ENCODE assay signal across 20 cellular contexts in genomic region chr11:126344291-126344970, GRCh38. TPM values are rescaled to one million over a fixed set of nuclear protein-coding genes. Genes with fewer than 3 reads are reported as not detected.
DNase-seq lines count a peak whose midpoint lies in the region; ATAC-seq and TF ChIP-seq lines count a peak whose summit lies in the region.
"Had no signal": no experiment of that assay in that cellular context is flagged by ENCODE, and none has a peak within 500 bp of the region (broad histone marks: within the 10 kb centered on the region; RNA-seq: fewer than 3 reads in every experiment).

No MANE protein-coding gene starts in this region.

- H3K27ac Mint-ChIP-seq in chondrocyte (ENCODE audit: unreplicated experiment), result no peak overlapping the region
- H3K27ac Mint-ChIP-seq in nephron, result peak overlapping the region; percentile 39 to 69 (median 40)
- no peak overlapping the region for H3K27ac Mint-ChIP-seq in type B pancreatic cell
- H3K27ac Mint-ChIP-seq: activated naive CD8-positive, alpha-beta T cell treated with anti-CD3 and anti-CD28 coated beads, Interleukin-2, amount 10 ng/mL, durations not matched to agents 7 days and 5 days; CD4-positive, alpha-beta T cell; T-helper 2 cell treated with Interferon-gamma antibody and Interleukin-4, amounts not matched to agents 5 μg/mL and 100 μg/mL, for 36 hours had no signal

- no peak for TF ChIP-seq POLR2A in vagina (IDR thresholded peaks at IDR 0.05)

- H3K27ac ChIP-seq in vagina, result peak overlapping the region; percentile 87
- H3K27ac ChIP-seq: colonic mucosa had no signal

- H3K36me3 ChIP-seq in vagina, result peaks cover 0 to 5% of the 10 kb centered on the region in 2 donors
- H3K36me3 ChIP-seq: colonic mucosa had no signal

- peaks cover 58% of the 10 kb centered on the region for H3K4me1 ChIP-seq in vagina
- H3K4me1 ChIP-seq: colonic mucosa had no signal

- H3K4me1 Mint-ChIP-seq in chondrocyte (ENCODE audit: low read depth), result peaks cover 68% of the 10 kb centered on the region
- H3K4me1 Mint-ChIP-seq in nephron, result peaks cover 62% of the 10 kb centered on the region
- H3K4me1 Mint-ChIP-seq in type B pancreatic cell (ENCODE audit: unreplicated experiment), result peaks cover 57% of the 10 kb centered on the region

- DNase-seq in Right ventricle myocardium superior, result peak; percentile 20
- no peak for DNase-seq in Right ventricle myocardium inferior (ENCODE audit: missing footprints)
- peak; percentile 39 for DNase-seq in chondrocyte (ENCODE audit: low spot score)
- no peak for DNase-seq in vagina (ENCODE audit: extremely low spot score in 2 of 2)
- DNase-seq in type B pancreatic cell (ENCODE audit: extremely low spot score, unreplicated experiment), result no peak
- DNase-seq: activated CD4-positive, alpha-beta memory T cell treated with anti-CD3 and anti-CD28 coated beads, Interleukin-2, amount 10 ng/mL, durations not matched to agents 7 days and 5 days; activated CD4-positive, CD25-positive, alpha-beta regulatory T cell; activated naive CD8-positive, alpha-beta T cell treated with anti-CD3 and anti-CD28 coated beads, Interleukin-2, amount 10 ng/mL, durations not matched to agents 7 days and 5 days; activated T-cell treated with anti-CD3 and anti-CD28 coated beads, Interleukin-2, amount 50 U/mL, for 48 hours; CD4-positive, alpha-beta T cell; colonic mucosa; NCI-H1694 treated with DMSO at 0.1 percent for 48 hours; OCI-M1; stimulated activated CD8-positive, alpha-beta memory T cell treated with anti-CD3 and anti-CD28 coated beads, Interleukin-4, amount 100 ng/mL, for 48 hours; substantia nigra had no signal

- H3K36me3 Mint-ChIP-seq in chondrocyte (ENCODE audit: low read depth) (peaks cover 2% of the 10 kb centered on the region), nephron (ENCODE audit: low read depth) (peaks cover 36% of the 10 kb centered on the region), type B pancreatic cell (peaks cover 32% of the 10 kb centered on the region)

- TF ChIP-seq CTCF in chondrocyte (IDR thresholded peaks at IDR 0.05), result no peak
- no peak for TF ChIP-seq CTCF in nephron (IDR thresholded peaks at IDR 0.05; ENCODE audit: unreplicated experiment in 3 of 3)
- no peak for TF ChIP-seq CTCF in vagina (IDR thresholded peaks at IDR 0.05)
- no peak for TF ChIP-seq CTCF in type B pancreatic cell (conservative IDR thresholded peaks at IDR 0.05)

- no peak overlapping the region for H3K4me3 Mint-ChIP-seq in chondrocyte (ENCODE audit: unreplicated experiment)
- H3K4me3 Mint-ChIP-seq in nephron, result no peak overlapping the region
- H3K4me3 Mint-ChIP-seq in type B pancreatic cell, result no peak overlapping the region
- H3K4me3 Mint-ChIP-seq: activated CD4-positive, alpha-beta memory T cell treated with anti-CD3 and anti-CD28 coated beads, Interleukin-2, amount 10 ng/mL, durations not matched to agents 7 days and 5 days; activated naive CD8-positive, alpha-beta T cell treated with anti-CD3 and anti-CD28 coated beads, Interleukin-2, amount 10 ng/mL, durations not matched to agents 7 days and 5 days; CD4-positive, alpha-beta T cell; T-helper 2 cell treated with Interferon-gamma antibody and Interleukin-4, amounts not matched to agents 5 μg/mL and 100 μg/mL, for 36 hours had no signal

- H3K27me3 Mint-ChIP-seq in chondrocyte (ENCODE audit: low read depth) (no peaks in the 10 kb centered on the region), nephron (ENCODE audit: low read depth) (peaks cover 6% of the 10 kb centered on the region), type B pancreatic cell (no peaks in the 10 kb centered on the region)
- H3K27me3 Mint-ChIP-seq: activated CD4-positive, alpha-beta memory T cell treated with anti-CD3 and anti-CD28 coated beads, Interleukin-2, amount 10 ng/mL, durations not matched to agents 7 days and 5 days; activated naive CD8-positive, alpha-beta T cell treated with anti-CD3 and anti-CD28 coated beads, Interleukin-2, amount 10 ng/mL, durations not matched to agents 7 days and 5 days; CD4-positive, alpha-beta T cell had no signal

- no peaks in the 10 kb centered on the region for H3K9me3 Mint-ChIP-seq in chondrocyte (ENCODE audit: low read depth)
- no peaks in the 10 kb centered on the region for H3K9me3 Mint-ChIP-seq in nephron
- no peaks in the 10 kb centered on the region for H3K9me3 Mint-ChIP-seq in type B pancreatic cell
- H3K9me3 Mint-ChIP-seq: activated CD4-positive, alpha-beta memory T cell treated with anti-CD3 and anti-CD28 coated beads, Interleukin-2, amount 10 ng/mL, durations not matched to agents 7 days and 5 days; activated naive CD8-positive, alpha-beta T cell treated with anti-CD3 and anti-CD28 coated beads, Interleukin-2, amount 10 ng/mL, durations not matched to agents 7 days and 5 days; CD4-positive, alpha-beta T cell; T-helper 2 cell treated with Interferon-gamma antibody and Interleukin-4, amounts not matched to agents 5 μg/mL and 100 μg/mL, for 36 hours had no signal

- intact Hi-C loops in Right ventricle myocardium superior (cut with DNase I) (no loop called here), Right ventricle myocardium inferior (cut with DNase I) (no loop called here), vagina (cut with DNase I) (no loop called here)

- H3K4me3 ChIP-seq in vagina, result no peak overlapping the region
- H3K4me3 ChIP-seq: colonic mucosa, GM12878 had no signal

- H3K27me3 ChIP-seq in vagina, result no peaks in the 10 kb centered on the region
- H3K27me3 ChIP-seq: colonic mucosa had no signal

- ATAC-seq in Right ventricle myocardium superior (ENCODE audit: poor library complexity) (no peak), Right ventricle myocardium inferior (no peak), HG03342 (IDR thresholded peaks at IDR 0.05; ENCODE audit: unreplicated experiment) (no peak), HG02870 (IDR thresholded peaks at IDR 0.05; ENCODE audit: unreplicated experiment) (no peak)
- ATAC-seq: GM12878 had no signal

- H3K9me3 ChIP-seq in vagina, result no peaks in the 10 kb centered on the region
- H3K9me3 ChIP-seq: colonic mucosa had no signal

RNA-seq across cellular contexts. Expression of gene ST3GAL4, which starts 11.1 kb away (rescaled TPM):
- 36.5 TPM for total RNA-seq in Right ventricle myocardium superior
- total RNA-seq in Right ventricle myocardium inferior, result 45.1 TPM
- 30.7 to 75.9 TPM (median 30.9 TPM) in 3 replicates for total RNA-seq in chondrocyte
- 41.5 TPM for total RNA-seq in vagina
- 18.6 and 19.1 TPM in 2 replicates for total RNA-seq in type B pancreatic cell (ENCODE audit: low replicate concordance)

RNA-seq across cellular contexts. Expression of gene DCPS, which starts 40.6 kb away (rescaled TPM):
- 10.7 TPM for total RNA-seq in Right ventricle myocardium superior
- total RNA-seq in Right ventricle myocardium inferior, result 10.8 TPM
- total RNA-seq in chondrocyte, result 12.3 to 14.8 TPM (median 12.4 TPM) in 3 replicates
- total RNA-seq in vagina, result 15.5 TPM
- total RNA-seq in type B pancreatic cell (ENCODE audit: low replicate concordance), result 9.8 and 17.6 TPM in 2 replicates

Comparison
In these comparisons a context has a peak if more than half of its experiments do, and no peak if none do; other contexts are left out.
1. DNase-seq: peak in Right ventricle myocardium superior (single experiment) and chondrocyte (single experiment); none in Right ventricle myocardium inferior (single experiment), vagina (0 of 2) and type B pancreatic cell (single experiment).
2. H3K27ac Mint-ChIP-seq: peak in nephron (3 of 3); none in chondrocyte (single experiment) and type B pancreatic cell (single experiment).